ENCODE assay signal across 1 cellular context in genomic region chr19:3409346-3410064, GRCh38.
TF ChIP-seq lines count a peak whose summit lies in the region.

No MANE protein-coding gene starts in this region.

TF ChIP-seq in HepG2, 621 proteins besides CTCF, POLR2A, EP300 and RAD21 (continued from another document and continues in another):
- TF ChIP-seq CEBPG (CRISPR knock-in tag; IDR thresholded peaks at IDR 0.05): peak; percentile 11; the same call in 1 of the 2 replicates
- no peak for TF ChIP-seq CBX2 (IDR thresholded peaks at IDR 0.05; ENCODE audit: low read depth, low read length)
- no peak for TF ChIP-seq CBX2 (CRISPR knock-in tag; IDR thresholded peaks at IDR 0.05; ENCODE audit: low read depth)
- TF ChIP-seq MLXIP (CRISPR knock-in tag; IDR thresholded peaks at IDR 0.05; ENCODE audit: borderline replicate concordance): no peak
- TF ChIP-seq CBX5 (CRISPR knock-in tag; IDR thresholded peaks at IDR 0.05; ENCODE audit: borderline replicate concordance): peak; percentile 48; the same call in 1 of the 2 replicates
- peak; percentile 7; the same call in 1 of the 2 replicates for TF ChIP-seq ZNF563 (CRISPR knock-in tag; IDR thresholded peaks at IDR 0.05)
- TF ChIP-seq ZNF850 (CRISPR knock-in tag; conservative IDR thresholded peaks at IDR 0.05): no peak
- no peak for TF ChIP-seq SAFB2 (CRISPR knock-in tag; IDR thresholded peaks at IDR 0.05; ENCODE audit: borderline replicate concordance, low read depth)
- TF ChIP-seq NFE2L2 (IDR thresholded peaks at IDR 0.05; ENCODE audit: low read length): no peak
- no peak for TF ChIP-seq ZBTB39 (CRISPR knock-in tag; IDR thresholded peaks at IDR 0.05)
- TF ChIP-seq FOXP4 (CRISPR knock-in tag; IDR thresholded peaks at IDR 0.05): peak; percentile 81
- TF ChIP-seq PRDM10 (CRISPR knock-in tag; IDR thresholded peaks at IDR 0.05; ENCODE audit: low read depth): no peak
- TF ChIP-seq ZKSCAN8 (CRISPR knock-in tag; IDR thresholded peaks at IDR 0.05; ENCODE audit: borderline replicate concordance): peak; percentile 64; the same call in 1 of the 2 replicates
- peak; percentile 29; the same call in 1 of the 2 replicates for TF ChIP-seq ZNF768 (CRISPR knock-in tag; IDR thresholded peaks at IDR 0.05)
- no peak for TF ChIP-seq PRMT3 (CRISPR knock-in tag; IDR thresholded peaks at IDR 0.05; ENCODE audit: borderline replicate concordance, low read depth)
- TF ChIP-seq ZNF263 (CRISPR knock-in tag; IDR thresholded peaks at IDR 0.05): peak; percentile 91; the same call in 1 of the 2 replicates
- no peak for TF ChIP-seq NONO (IDR thresholded peaks at IDR 0.05)
- 0 out of 2 replicates have a peak, but pooled peaks have one; percentile 43 for TF ChIP-seq NONO (CRISPR knock-in tag; conservative IDR thresholded peaks at IDR 0.05)
- 0 out of 2 replicates have a peak, but pooled peaks have one; percentile 22 for TF ChIP-seq ZNF143 (CRISPR knock-in tag; IDR thresholded peaks at IDR 0.05)
- TF ChIP-seq PATZ1 (CRISPR knock-in tag; IDR thresholded peaks at IDR 0.05): peak; percentile 63; the same call in 1 of the 2 replicates
- TF ChIP-seq ZBTB4 (CRISPR knock-in tag; IDR thresholded peaks at IDR 0.05; ENCODE audit: borderline replicate concordance): no peak
- no peak for TF ChIP-seq GPBP1L1 (CRISPR knock-in tag; IDR thresholded peaks at IDR 0.05)
- peak; percentile 53; the same call in 1 of the 2 replicates for TF ChIP-seq ZBTB25 (CRISPR knock-in tag; IDR thresholded peaks at IDR 0.05)
- peak; percentile 44; the same call in 1 of the 2 replicates for TF ChIP-seq ELF3 (CRISPR knock-in tag; IDR thresholded peaks at IDR 0.05)
- TF ChIP-seq ZNF550 (CRISPR knock-in tag; IDR thresholded peaks at IDR 0.05; ENCODE audit: borderline replicate concordance): no peak
- TF ChIP-seq ZC3H13 (CRISPR knock-in tag; IDR thresholded peaks at IDR 0.05): no peak
- no peak for TF ChIP-seq SRSF9 (IDR thresholded peaks at IDR 0.05; ENCODE audit: borderline replicate concordance, insufficient read depth, low read depth, low read length, poor library complexity, severe bottlenecking)
- TF ChIP-seq NR2F1 (CRISPR knock-in tag; IDR thresholded peaks at IDR 0.05): 0 out of 4 replicates have a peak, but pooled peaks have one; percentile 18 to 37
- no peak for TF ChIP-seq ZNF281 (CRISPR knock-in tag; IDR thresholded peaks at IDR 0.05; ENCODE audit: borderline replicate concordance)
- TF ChIP-seq ZSCAN22 (CRISPR knock-in tag; IDR thresholded peaks at IDR 0.05): no peak
- no peak for TF ChIP-seq GLMP (CRISPR knock-in tag; IDR thresholded peaks at IDR 0.05; ENCODE audit: borderline replicate concordance)
